8 cellular contexts compared by ENCODE assay signal in the genomic region with DNA sequence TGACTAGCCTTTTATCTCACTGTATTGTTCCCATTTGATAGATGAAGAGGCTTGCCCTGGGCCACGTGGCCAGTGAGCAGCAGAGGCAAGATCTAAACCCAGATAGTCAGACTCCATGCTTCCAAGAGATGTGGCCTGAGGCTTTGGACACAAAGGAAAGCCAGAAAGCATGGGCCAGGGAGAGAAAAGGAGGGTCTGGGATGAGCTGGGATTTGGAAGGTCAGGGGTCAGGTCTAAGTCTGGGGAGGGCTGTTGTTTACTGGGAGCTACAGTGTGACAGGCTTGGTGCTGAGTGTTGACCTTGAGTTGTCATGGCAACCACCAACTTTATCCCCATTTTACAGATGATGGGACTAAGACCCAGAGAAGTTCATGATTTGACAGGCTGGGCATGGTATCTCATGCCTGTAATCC. TPM values are rescaled to one million over a fixed set of nuclear protein-coding genes. Genes with fewer than 3 reads are reported as not detected.
DNase-seq lines count a peak whose midpoint lies in the region; ATAC-seq and TF ChIP-seq lines count a peak whose summit lies in the region.
"Had no signal": no experiment of that assay in that cellular context is flagged by ENCODE, and none has a peak within 500 bp of the region (broad histone marks: within the 10 kb centered on the region; RNA-seq: fewer than 3 reads in every experiment).

No MANE protein-coding gene starts in this region.

- H3K4me3 ChIP-seq in SK-N-SH (ENCODE audit: low read depth in 2 of 2, low read length in 1 of 2), result peak overlapping the region in 1 of 2 experiments; percentile 78; a peak in 2 of 4 replicates
- peak overlapping the region in 3 of 4 donors; percentile 67 to 87 (median 68) for H3K4me3 ChIP-seq in gastrocnemius medialis

- no peak for TF ChIP-seq RAD21 in SK-N-SH (IDR thresholded peaks at IDR 0.05; ENCODE audit: low read length)

- peaks cover 7% of the 10 kb centered on the region for H3K36me3 Mint-ChIP-seq in brain

- H3K4me1 ChIP-seq in SK-N-SH (ENCODE audit: control insufficient read depth in 1 of 2, insufficient read depth in 2 of 2, low read depth in 1 of 2, low read length in 1 of 2), result peaks cover 18 to 37% of the 10 kb centered on the region in 2 experiments; a peak in 3 of 4 replicates
- peaks cover 59 to 63% of the 10 kb centered on the region in 2 donors for H3K4me1 ChIP-seq in gastrocnemius medialis

- H3K4me2 ChIP-seq in SK-N-SH, result peak overlapping the region; percentile 96

- H3K27ac ChIP-seq in SK-N-SH (ENCODE audit: low read depth in 2 of 2, low read length in 1 of 2) (no peak overlapping the region), gastrocnemius medialis (peak overlapping the region; percentile 95 to 99 (median 98))
- H3K27ac ChIP-seq: lower lobe of right lung had no signal

- DNase-seq in SK-N-SH (peak; percentile 51), gastrocnemius medialis (no peak), NCI-H187 treated with DMSO at 0.1 percent for 48 hours (lab: John Stamatoyannopoulos, UW) (no peak)
- DNase-seq: KG1, lower lobe of right lung had no signal

- H3K36me3 ChIP-seq in SK-N-SH (replicated peaks in 1 of 2; ENCODE audit: control insufficient read depth in 1 of 2, insufficient read depth in 2 of 2, low read length in 1 of 2) (peaks cover 0 to 3% of the 10 kb centered on the region in 2 experiments), gastrocnemius medialis (no peaks in the 10 kb centered on the region)
- H3K36me3 ChIP-seq: lower lobe of right lung had no signal

- no peak for TF ChIP-seq EP300 in SK-N-SH (IDR thresholded peaks at IDR 0.05; ENCODE audit: borderline replicate concordance in 1 of 2, low read depth in 1 of 2, low read length in 1 of 2)

- peaks cover 63% of the 10 kb centered on the region for H3K79me2 ChIP-seq in SK-N-SH (ENCODE audit: insufficient read depth)

- no peak for ATAC-seq in SK-N-SH treated with all-trans-retinoic acid at 6 μM for 48 hours
- no peak for ATAC-seq in gastrocnemius medialis
- no peak for ATAC-seq in GM21576 (IDR thresholded peaks at IDR 0.05; ENCODE audit: unreplicated experiment)
- ATAC-seq: lower lobe of right lung had no signal

- H3K27me3 ChIP-seq in SK-N-SH (ENCODE audit: insufficient read depth) (no peaks in the 10 kb centered on the region), gastrocnemius medialis (no peaks in the 10 kb centered on the region)

- H3K27ac Mint-ChIP-seq in brain, result peak overlapping the region in 2 of 5 experiments; percentile 44 to 49

- peaks cover 3% of the 10 kb centered on the region for H3K27me3 Mint-ChIP-seq in brain

- no peak overlapping the region for H2AFZ ChIP-seq in SK-N-SH (ENCODE audit: low read depth)

- H3K9me3 ChIP-seq in SK-N-SH (no peaks in the 10 kb centered on the region), gastrocnemius medialis (no peaks in the 10 kb centered on the region)
- H3K9me3 ChIP-seq: lower lobe of right lung had no signal

- TF ChIP-seq POLR2A in gastrocnemius medialis (IDR thresholded peaks at IDR 0.05), result no peak

- peaks cover 51% of the 10 kb centered on the region for H3K4me1 Mint-ChIP-seq in brain

- POLR2A ChIA-PET in SK-N-SH (lab: Yijun Ruan, JAX), result interaction anchor here (0.6 kb wide), 1 partner anchor 522 kb away, joined by 3 read pairs; a partner anchor contains a TSS

- intact Hi-C loops in gastrocnemius medialis (cut with DNase I; ENCODE audit: low total_unique reads), result no loop called here

- H4K20me1 ChIP-seq in SK-N-SH (ENCODE audit: insufficient read depth), result no peaks in the 10 kb centered on the region

- no peaks in the 10 kb centered on the region for H3K9me2 ChIP-seq in SK-N-SH

- peaks cover 0 to 3% (median 0%) of the 10 kb centered on the region in 5 experiments for H3K9me3 Mint-ChIP-seq in brain

- in situ Hi-C loops in gastrocnemius medialis (cut with MboI; ENCODE audit: low sequenced_read_pairs in 4 of 4), result loop anchor here (10.0 to 25.0 kb wide), 4 partner anchors 57 to 287 kb away; a partner anchor contains a TSS

- CTCF ChIA-PET in SK-N-SH (lab: Yijun Ruan, JAX), result interaction anchor here (0.9 to 6.3 kb wide), 3 partner anchors 25 to 254 kb away, joined by 3 to 162 read pairs (median 3); no protein-coding TSS in a partner anchor

- peaks cover 9% of the 10 kb centered on the region for H3F3A ChIP-seq in SK-N-SH (replicated peaks; ENCODE audit: insufficient read depth)

- peak overlapping the region; percentile 59 to 76 (median 71) for H3K4me3 Mint-ChIP-seq in brain

- H3K9ac ChIP-seq in SK-N-SH, result peak overlapping the region; percentile 86; the same call in 1 of the 2 replicates

- no peak for TF ChIP-seq CTCF in SK-N-SH (IDR thresholded peaks at IDR 0.05)
- no peak for TF ChIP-seq CTCF in brain (conservative IDR thresholded peaks at IDR 0.05)
- TF ChIP-seq CTCF in gastrocnemius medialis (IDR thresholded peaks at IDR 0.05 in 4 of 5, conservative IDR thresholded peaks at IDR 0.05 in 1 of 5), result no peak

- WGBS in SK-N-SH (ENCODE audit: low lambda C conversion rate), result 63% methylated on average over 1 of the region's 1 CpG

TF ChIP-seq in SK-N-SH, 30 proteins besides CTCF, POLR2A, EP300 and RAD21 (continues in another document):
- TF ChIP-seq TCF12 (IDR thresholded peaks at IDR 0.05) (no peak), GATA2 (CRISPR knock-in tag; IDR thresholded peaks at IDR 0.05) (peak; percentile 77), RCOR1 (IDR thresholded peaks at IDR 0.05; ENCODE audit: low read length) (0 out of 2 replicates have a peak, but pooled peaks have one; percentile 23), MXI1 (IDR thresholded peaks at IDR 0.05; ENCODE audit: low read depth, low read length) (peak; percentile 66)

TF ChIP-seq in SK-N-SH treated with all-trans-retinoic acid at 6 μM for 48 hours, 23 proteins besides CTCF, POLR2A, EP300 and RAD21 (continues in another document):
- no peak for TF ChIP-seq BACH2 (CRISPR knock-in tag; IDR thresholded peaks at IDR 0.05; ENCODE audit: borderline replicate concordance)
- TF ChIP-seq CSDC2 (CRISPR knock-in tag; IDR thresholded peaks at IDR 0.05), result no peak
- TF ChIP-seq, protein P1, sequence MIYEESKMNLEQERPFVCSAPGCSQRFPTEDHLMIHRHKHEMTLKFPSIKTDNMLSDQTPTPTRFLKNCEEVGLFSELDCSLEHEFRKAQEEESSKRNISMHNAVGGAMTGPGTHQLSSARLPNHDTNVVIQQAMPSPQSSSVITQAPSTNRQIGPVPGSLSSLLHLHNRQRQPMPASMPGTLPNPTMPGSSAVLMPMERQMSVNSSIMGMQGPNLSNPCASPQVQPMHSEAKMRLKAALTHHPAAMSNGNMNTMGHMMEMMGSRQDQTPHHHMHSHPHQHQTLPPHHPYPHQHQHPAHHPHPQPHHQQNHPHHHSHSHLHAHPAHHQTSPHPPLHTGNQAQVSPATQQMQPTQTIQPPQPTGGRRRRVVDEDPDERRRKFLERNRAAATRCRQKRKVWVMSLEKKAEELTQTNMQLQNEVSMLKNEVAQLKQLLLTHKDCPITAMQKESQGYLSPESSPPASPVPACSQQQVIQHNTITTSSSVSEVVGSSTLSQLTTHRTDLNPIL (CRISPR knock-in tag; IDR thresholded peaks at IDR 0.05; ENCODE audit: low read depth), result no peak
- TF ChIP-seq ISL1 (CRISPR knock-in tag; IDR thresholded peaks at IDR 0.05), result no peak
- TF ChIP-seq, protein P2, sequence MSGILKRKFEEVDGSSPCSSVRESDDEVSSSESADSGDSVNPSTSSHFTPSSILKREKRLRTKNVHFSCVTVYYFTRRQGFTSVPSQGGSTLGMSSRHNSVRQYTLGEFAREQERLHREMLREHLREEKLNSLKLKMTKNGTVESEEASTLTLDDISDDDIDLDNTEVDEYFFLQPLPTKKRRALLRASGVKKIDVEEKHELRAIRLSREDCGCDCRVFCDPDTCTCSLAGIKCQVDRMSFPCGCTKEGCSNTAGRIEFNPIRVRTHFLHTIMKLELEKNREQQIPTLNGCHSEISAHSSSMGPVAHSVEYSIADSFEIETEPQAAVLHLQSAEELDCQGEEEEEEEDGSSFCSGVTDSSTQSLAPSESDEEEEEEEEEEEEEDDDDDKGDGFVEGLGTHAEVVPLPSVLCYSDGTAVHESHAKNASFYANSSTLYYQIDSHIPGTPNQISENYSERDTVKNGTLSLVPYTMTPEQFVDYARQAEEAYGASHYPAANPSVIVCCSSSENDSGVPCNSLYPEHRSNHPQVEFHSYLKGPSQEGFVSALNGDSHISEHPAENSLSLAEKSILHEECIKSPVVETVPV (CRISPR knock-in tag; IDR thresholded peaks at IDR 0.05), result no peak
- no peak for TF ChIP-seq ZFP30 (CRISPR knock-in tag; IDR thresholded peaks at IDR 0.05)
- no peak for TF ChIP-seq OSR1 (CRISPR knock-in tag; IDR thresholded peaks at IDR 0.05)
- TF ChIP-seq SNAI2 (CRISPR knock-in tag; IDR thresholded peaks at IDR 0.05), result no peak
- no peak for TF ChIP-seq ARNTL (CRISPR knock-in tag; IDR thresholded peaks at IDR 0.05; ENCODE audit: borderline replicate concordance, low read depth)
- TF ChIP-seq TOX (CRISPR knock-in tag; IDR thresholded peaks at IDR 0.05; ENCODE audit: borderline replicate concordance), result no peak
- no peak for TF ChIP-seq GLIS3 (CRISPR knock-in tag; IDR thresholded peaks at IDR 0.05)

RNA-seq across cellular contexts. Expression of a gene that starts 2.1 kb away (rescaled TPM):
- 2.8 and 2.9 TPM in 2 replicates for polyA plus RNA-seq in SK-N-SH (2012; rRNA removed)
- polyA plus RNA-seq in SK-N-SH (2012; cell fraction: cytosol; rRNA removed), result 1.7 and 2.9 TPM in 2 replicates
- 3.3 and 3.9 TPM in 2 replicates for polyA plus RNA-seq in SK-N-SH (2012; cell fraction: nucleus; rRNA removed)
- 3.0 TPM for polyA plus RNA-seq in brain (ENCODE audit: insufficient read depth, low read depth, low replicate concordance)
- total RNA-seq in gastrocnemius medialis, result 10 to 100 TPM in 2 of 4 donors, 1 to 10 TPM in 2; 8.5 to 19.3 (median 10.9) TPM

RNA-seq across cellular contexts. Expression of a gene that starts 30.0 kb away (rescaled TPM):
- polyA plus RNA-seq in SK-N-SH (2012; rRNA removed) (11.7 and 13.9 TPM in 2 replicates), brain (ENCODE audit: insufficient read depth, low read depth, low replicate concordance) (4.2 TPM)
- polyA plus RNA-seq in SK-N-SH (2012; cell fraction: cytosol; rRNA removed), result 5.2 and 7.8 TPM in 2 replicates
- 15.7 and 26.5 TPM in 2 replicates for polyA plus RNA-seq in SK-N-SH (2012; cell fraction: nucleus; rRNA removed)
- total RNA-seq in gastrocnemius medialis, result 1 to 10 TPM in 3 of 4 donors, under 1 TPM in 1; 0.82 to 4.3 (median 2.0) TPM

RNA-seq across cellular contexts. Expression of a gene that starts 30.7 kb away (rescaled TPM):
- polyA plus RNA-seq in SK-N-SH (2012; rRNA removed) (4.1 and 4.5 TPM in 2 replicates), brain (ENCODE audit: insufficient read depth, low read depth, low replicate concordance) (39.2 TPM)
- 1.8 and 2.9 TPM in 2 replicates for polyA plus RNA-seq in SK-N-SH (2012; cell fraction: cytosol; rRNA removed)
- polyA plus RNA-seq in SK-N-SH (2012; cell fraction: nucleus; rRNA removed), result 3.8 and 4.6 TPM in 2 replicates
- total RNA-seq in gastrocnemius medialis, result 10 to 100 TPM in 3 of 4 donors, 1 to 10 TPM in 1; 5.1 to 12.8 (median 11.7) TPM

RNA-seq across cellular contexts. Expression of a gene that starts 46.0 kb away (rescaled TPM):
- polyA plus RNA-seq in SK-N-SH (2012; rRNA removed) (109 and 119 TPM in 2 replicates), brain (ENCODE audit: insufficient read depth, low read depth, low replicate concordance) (53.6 TPM)
- polyA plus RNA-seq in SK-N-SH (2012; cell fraction: cytosol; rRNA removed), result 82.9 and 86.2 TPM in 2 replicates
- 119 and 123 TPM in 2 replicates for polyA plus RNA-seq in SK-N-SH (2012; cell fraction: nucleus; rRNA removed)
- total RNA-seq in gastrocnemius medialis, result 10 to 100 TPM; 56.3 to 72.0 (median 65.8) TPM

RNA-seq across cellular contexts. Expression of a gene that starts 57.0 kb away (rescaled TPM):
- 2.6 and 3.1 TPM in 2 replicates for polyA plus RNA-seq in SK-N-SH (2012; rRNA removed)
- polyA plus RNA-seq in SK-N-SH (2012; cell fraction: cytosol; rRNA removed), result 1.5 and 2.4 TPM in 2 replicates
- polyA plus RNA-seq in SK-N-SH (2012; cell fraction: nucleus; rRNA removed), result 4.3 and 4.6 TPM in 2 replicates
- 11.2 TPM for polyA plus RNA-seq in brain (ENCODE audit: insufficient read depth, low read depth, low replicate concordance)
- 1 to 10 TPM; 2.8 to 4.3 (median 3.0) TPM for total RNA-seq in gastrocnemius medialis

Comparison
In these comparisons a context has a peak if more than half of its experiments do, and no peak if none do; other contexts are left out.
1. H3K27ac ChIP-seq: peak in gastrocnemius medialis (4 of 4); none in SK-N-SH (0 of 2).